22 cellular contexts compared by ENCODE assay signal in genomic region chr18:78408623-78409022, GRCh38.
DNase-seq lines count a peak whose midpoint lies in the region; ATAC-seq and TF ChIP-seq lines count a peak whose summit lies in the region.
"Had no signal": no experiment of that assay in that cellular context is flagged by ENCODE, and none has a peak within 500 bp of the region (broad histone marks: within the 10 kb centered on the region; RNA-seq: fewer than 3 reads in every experiment).

No MANE protein-coding gene starts in this region.

- peak overlapping the region; percentile 22 for H3K4me2 ChIP-seq in neural cell (ENCODE audit: low read length)
- H3K4me2 ChIP-seq: BLaER1, GM23338 had no signal

- H3K36me3 ChIP-seq in neural cell (ENCODE audit: insufficient read depth, low read length) (no peaks in the 10 kb centered on the region), spleen (no peaks in the 10 kb centered on the region), MG63 (no peaks in the 10 kb centered on the region)
- H3K36me3 ChIP-seq: BLaER1 had no signal

- TF ChIP-seq POLR2A in spleen (IDR thresholded peaks at IDR 0.05): no peak

- H3K4me1 ChIP-seq in spleen: peaks cover 0 to 12% (median 4%) of the 10 kb centered on the region in 6 donors
- H3K4me1 ChIP-seq: Caco-2 had no signal

- WGBS in spleen, 5 donors: 82 to 86% (median 83%) methylated on average over 17 of the region's 17 CpGs

- no peak for TF ChIP-seq RAD21 in neural cell (conservative IDR thresholded peaks at IDR 0.05)

- H3K27me3 ChIP-seq in neural cell (ENCODE audit: insufficient read depth, low read depth, low read length) (no peaks in the 10 kb centered on the region), spleen (replicated peaks in 1 of 7) (peaks cover 0 to 4% (median 0%) of the 10 kb centered on the region in 7 donors), MG63 (no peaks in the 10 kb centered on the region)

- H3K9me3 ChIP-seq in neural cell (ENCODE audit: low read length) (no peaks in the 10 kb centered on the region), spleen (no peaks in the 10 kb centered on the region), MG63 (no peaks in the 10 kb centered on the region)
- H3K9me3 ChIP-seq: BLaER1, Caco-2 had no signal

- no peak overlapping the region for H3K27ac ChIP-seq in neural cell (ENCODE audit: low read length)
- no peak overlapping the region for H3K27ac ChIP-seq in spleen
- H3K27ac ChIP-seq: 22Rv1, BLaER1, C4-2B had no signal

- H4K20me1 ChIP-seq in neural cell (ENCODE audit: insufficient read depth): no peaks in the 10 kb centered on the region
- H4K20me1 ChIP-seq: BLaER1 had no signal

- H3K9me2 ChIP-seq in neural cell (ENCODE audit: insufficient read depth, low read length): no peaks in the 10 kb centered on the region

- no peaks in the 10 kb centered on the region for H3K79me2 ChIP-seq in neural cell (replicated peaks; ENCODE audit: insufficient read depth, low read length)

- no peaks in the 10 kb centered on the region for H3F3A ChIP-seq in neural cell (ENCODE audit: insufficient read depth, low read length, poor library complexity, severe bottlenecking)

- TF ChIP-seq EP300 in neural cell (conservative IDR thresholded peaks at IDR 0.05; ENCODE audit: poor library complexity, severe bottlenecking): no peak

- DNase-seq in NCI-H748 (lab: John Stamatoyannopoulos, UW; ENCODE audit: unreplicated experiment) (peak; percentile 45), NCI-H748 treated with DMSO at 0.1 percent for 48 hours (lab: John Stamatoyannopoulos, UW) (no peak), NCI-H1092 treated with DMSO at 0.1 percent for 48 hours (lab: John Stamatoyannopoulos, UW) (peak; percentile 10), spleen (peak; percentile 56), MG63 (no peak), NCI-H1105 treated with DMSO at 0.1 percent for 48 hours (lab: John Stamatoyannopoulos, UW) (no peak)
- DNase-seq: Caco-2; CD4-positive, CD25-positive, alpha-beta regulatory T cell; CD8-positive, alpha-beta T cell; DMS 273 treated with DMSO at 0.1 percent for 48 hours; DMS79; EL; GDM1; H9 had no signal

- intact Hi-C loops in spleen (cut with DNase I; ENCODE audit: low total_unique reads): no loop called here

- H3K4me3 ChIP-seq in neural cell (ENCODE audit: low read length) (no peak overlapping the region), spleen (no peak overlapping the region), MG63 (no peak overlapping the region)
- H3K4me3 ChIP-seq: BLaER1, GM12878, GM23338 had no signal

- TF ChIP-seq CTCF in neural cell (IDR thresholded peaks at IDR 0.05; ENCODE audit: poor library complexity, severe bottlenecking) (no peak), spleen (IDR thresholded peaks at IDR 0.05 in 8 of 11, conservative IDR thresholded peaks at IDR 0.05 in 3 of 11) (no peak)

- no peak for ATAC-seq in GM21576 (IDR thresholded peaks at IDR 0.05; ENCODE audit: unreplicated experiment)
- ATAC-seq: CD8-positive, alpha-beta T cell; GM12878; GM23338; HCT116 had no signal

- no peak overlapping the region for H2AFZ ChIP-seq in neural cell (ENCODE audit: low read depth, low read length)
- H2AFZ ChIP-seq: GM23338 had no signal

- H3K9ac ChIP-seq in neural cell (ENCODE audit: low read length): no peak overlapping the region
- H3K9ac ChIP-seq: BLaER1 had no signal

TF ChIP-seq in neural cell, 6 proteins besides CTCF, POLR2A, EP300 and RAD21:
- no peak for TF ChIP-seq SMC3 (conservative IDR thresholded peaks at IDR 0.05; ENCODE audit: poor library complexity)
- TF ChIP-seq REST (IDR thresholded peaks at IDR 0.05; ENCODE audit: borderline replicate concordance): no peak
- TF ChIP-seq EZH2 (IDR thresholded peaks at IDR 0.05; ENCODE audit: borderline replicate concordance, insufficient read depth, low read length, poor library complexity, severe bottlenecking): no peak
- TF ChIP-seq POLR2AphosphoS5 (IDR thresholded peaks at IDR 0.05): no peak
- no peak for TF ChIP-seq MXI1 (conservative IDR thresholded peaks at IDR 0.05; ENCODE audit: poor library complexity, severe bottlenecking)
- no peak for TF ChIP-seq TAF1 (IDR thresholded peaks at IDR 0.05; ENCODE audit: low read depth)

Comparison
In these comparisons a context has a peak if more than half of its experiments do, and no peak if none do; other contexts are left out.
1. DNase-seq: peak in NCI-H748 (single experiment), NCI-H1092 treated with DMSO at 0.1 percent for 48 hours (single experiment) and spleen (single experiment); none in NCI-H748 treated with DMSO at 0.1 percent for 48 hours (single experiment), MG63 (single experiment) and NCI-H1105 treated with DMSO at 0.1 percent for 48 hours (single experiment).